17 cellular contexts compared by ENCODE assay signal in genomic region chr3:171802601-171802956, GRCh38. TPM values are rescaled to one million over a fixed set of nuclear protein-coding genes. Genes with fewer than 3 reads are reported as not detected.
DNase-seq lines count a peak whose midpoint lies in the region; ATAC-seq, FAIRE-seq and TF ChIP-seq lines count a peak whose summit lies in the region.
"Had no signal": no experiment of that assay in that cellular context is flagged by ENCODE, and none has a peak within 500 bp of the region (broad histone marks: within the 10 kb centered on the region; RNA-seq: fewer than 3 reads in every experiment).

No MANE protein-coding gene starts in this region.

- H3K79me2 ChIP-seq in HepG2 (ENCODE audit: insufficient read depth, low read length): peaks cover 94% of the 10 kb centered on the region

- CTCF ChIA-PET in HepG2 (lab: Yijun Ruan, JAX; ENCODE audit: low intra/inter-chr PET ratio, low total read pairs): no interaction called here

- ATAC-seq in RWPE2 (ENCODE audit: low read depth): no peak
- ATAC-seq in HepG2: no peak

- TF ChIP-seq CTCF in RWPE2 (IDR thresholded peaks at IDR 0.05; ENCODE audit: poor library complexity, severe bottlenecking): no peak
- TF ChIP-seq CTCF in HepG2 (CRISPR knock-in tag; IDR thresholded peaks at IDR 0.05): no peak
- TF ChIP-seq CTCF in transverse colon (IDR thresholded peaks at IDR 0.05): no peak

- peaks cover 16% of the 10 kb centered on the region for H4K20me1 ChIP-seq in HepG2 (ENCODE audit: insufficient read depth, low read length)

- H3K27ac Mint-ChIP-seq in activated CD4-positive, alpha-beta T cell treated with anti-CD3 and anti-CD28 coated beads, Interleukin-2, amount 10 ng/mL, durations not matched to agents 24 days and 14 days: peak overlapping the region; percentile 17

- TF ChIP-seq EP300 in HepG2 (IDR thresholded peaks at IDR 0.05; ENCODE audit: low read depth in 2 of 2, low read length in 2 of 2): no peak
- no peak for TF ChIP-seq EP300 in HepG2 (CRISPR knock-in tag; IDR thresholded peaks at IDR 0.05; ENCODE audit: borderline replicate concordance)
- TF ChIP-seq EP300 in transverse colon (IDR thresholded peaks at IDR 0.05; ENCODE audit: low read depth): no peak

- POLR2A ChIA-PET in HepG2 (lab: Yijun Ruan, JAX): interaction anchor here (1.9 kb wide), 1 partner anchor 8 kb away, joined by 8 read pairs; the partner anchor contains the start of gene PLD1

- intact Hi-C loops in activated CD4-positive, alpha-beta T cell treated with anti-CD3 and anti-CD28 coated beads, Interleukin-2, amount 10 ng/mL, durations not matched to agents 24 days and 14 days (cut with micrococcal nuclease): no loop called here
- intact Hi-C loops in HepG2 (cut with micrococcal nuclease; ENCODE audit: unreplicated experiment) (no loop called here), transverse colon (cut with DNase I; ENCODE audit: low total_unique reads) (no loop called here)

- no peak overlapping the region; the same call in 1 of the 2 replicates for H3K9ac ChIP-seq in HepG2 (ENCODE audit: insufficient read depth, low read depth, low read length)

- H3K27me3 Mint-ChIP-seq in activated CD4-positive, alpha-beta T cell treated with anti-CD3 and anti-CD28 coated beads, Interleukin-2, amount 10 ng/mL, durations not matched to agents 24 days and 14 days: peaks cover 17% of the 10 kb centered on the region

- no peak overlapping the region for H3K4me3 Mint-ChIP-seq in activated CD4-positive, alpha-beta T cell treated with anti-CD3 and anti-CD28 coated beads, Interleukin-2, amount 10 ng/mL, durations not matched to agents 24 days and 14 days

- DNase-seq in activated CD4-positive, alpha-beta T cell treated with anti-CD3 and anti-CD28 coated beads, Interleukin-2, amount 10 ng/mL, durations not matched to agents 24 days and 14 days: no peak
- no peak for DNase-seq in activated CD4-positive, alpha-beta T cell treated with anti-CD3 and anti-CD28 coated beads for 1 hour
- DNase-seq in RWPE2 (ENCODE audit: low spot score) (no peak), HepG2 (ENCODE audit: low spot score) (no peak), transverse colon (no peak), GM19240 (ENCODE audit: insufficient read length, low spot score) (no peak), T-helper 1 cell (no peak), T-helper 2 cell (no peak)
- DNase-seq: activated effector memory CD4-positive, alpha-beta T cell treated with anti-CD3 and anti-CD28 coated beads, Interleukin-2, amount 50 U/mL, for 16 hours; caudate nucleus; COR-L47; islet precursor cell; NCI-H1436 treated with DMSO at 0.1 percent for 48 hours; NCI-H748 treated with DMSO at 0.1 percent for 48 hours had no signal

- no peaks in the 10 kb centered on the region for H3K9me3 Mint-ChIP-seq in activated CD4-positive, alpha-beta T cell treated with anti-CD3 and anti-CD28 coated beads, Interleukin-2, amount 10 ng/mL, durations not matched to agents 24 days and 14 days

- no TSS peak for BruUV-seq in HepG2 (replicated peaks; lab: Mats Ljungman, UMichigan)

- no peaks in the 10 kb centered on the region for H3K4me1 Mint-ChIP-seq in activated CD4-positive, alpha-beta T cell treated with anti-CD3 and anti-CD28 coated beads, Interleukin-2, amount 10 ng/mL, durations not matched to agents 24 days and 14 days

- FAIRE-seq in HepG2 (lab: Jason Lieb, UNC): no peak

- H3K27ac ChIP-seq in RWPE2 (ENCODE audit: poor library complexity, severe bottlenecking): peak overlapping the region; percentile 72
- peak overlapping the region; percentile 34 for H3K27ac ChIP-seq in HepG2 (ENCODE audit: extremely low read length, insufficient read depth, low read length)
- peak overlapping the region; percentile 39 to 72 (median 57) for H3K27ac ChIP-seq in transverse colon
- H3K27ac ChIP-seq: 22Rv1 had no signal

- H3K27me3 ChIP-seq in RWPE2 (ENCODE audit: insufficient read depth, poor library complexity, severe bottlenecking): no peaks in the 10 kb centered on the region
- H3K27me3 ChIP-seq in HepG2 (ENCODE audit: control insufficient read depth in 1 of 2, insufficient read depth in 2 of 2, low read length in 2 of 2): no peaks in the 10 kb centered on the region
- no peaks in the 10 kb centered on the region for H3K27me3 ChIP-seq in transverse colon

- no peak for TF ChIP-seq RAD21 in HepG2 (CRISPR knock-in tag; IDR thresholded peaks at IDR 0.05)

- no peaks in the 10 kb centered on the region for H3K9me3 ChIP-seq in RWPE2 (ENCODE audit: severe bottlenecking)
- H3K9me3 ChIP-seq in HepG2 (ENCODE audit: low read length): no peaks in the 10 kb centered on the region
- H3K9me3 ChIP-seq in transverse colon: no peaks in the 10 kb centered on the region

- H3K4me1 ChIP-seq in RWPE2 (ENCODE audit: insufficient read depth, poor library complexity, severe bottlenecking) (peaks cover 39% of the 10 kb centered on the region), HepG2 (ENCODE audit: insufficient read depth, low read length) (peaks cover 93% of the 10 kb centered on the region), transverse colon (peaks cover 21 to 66% (median 32%) of the 10 kb centered on the region in 4 donors)

- no peak overlapping the region for H3K4me3 ChIP-seq in RWPE2 (ENCODE audit: severe bottlenecking)
- H3K4me3 ChIP-seq in HepG2 (replicated peaks in 1 of 3; ENCODE audit: insufficient read depth in 1 of 3, low read depth in 2 of 3, low read length in 3 of 3): no peak overlapping the region
- H3K4me3 ChIP-seq in transverse colon: no peak overlapping the region

- in situ Hi-C loops in HepG2 (cut with HindIII; ENCODE audit: extremely low pct_ligation_motif_present, low pct_unique_long_range_greater_than_20kb): no loop called here
- in situ Hi-C loops in transverse colon (cut with MboI; ENCODE audit: low pct_ligation_motif_present in 1 of 4, low pct_unique_long_range_greater_than_20kb in 1 of 4, low sequenced_read_pairs in 3 of 4): no loop called here

- H3K36me3 ChIP-seq in RWPE2 (ENCODE audit: low read depth) (no peaks in the 10 kb centered on the region), HepG2 (replicated peaks in 1 of 2; ENCODE audit: control insufficient read depth in 1 of 2, insufficient read depth in 2 of 2, low read length in 2 of 2) (peaks cover 4 to 17% of the 10 kb centered on the region in 2 experiments), transverse colon (no peaks in the 10 kb centered on the region)

- H2AFZ ChIP-seq in HepG2 (ENCODE audit: low read length): no peak overlapping the region

- TF ChIP-seq POLR2A in HepG2 (IDR thresholded peaks at IDR 0.05; ENCODE audit: insufficient read depth in 1 of 2, low read depth in 2 of 2, low read length in 2 of 2) (no peak), transverse colon (IDR thresholded peaks at IDR 0.05) (no peak)

- no peaks in the 10 kb centered on the region for H3K36me3 Mint-ChIP-seq in activated CD4-positive, alpha-beta T cell treated with anti-CD3 and anti-CD28 coated beads, Interleukin-2, amount 10 ng/mL, durations not matched to agents 24 days and 14 days (ENCODE audit: low read depth)

- H3K4me2 ChIP-seq in HepG2 (ENCODE audit: low read depth, low read length): peak overlapping the region; percentile 25

- WGBS in HepG2 (ENCODE audit: low lambda C conversion rate): 76% methylated on average over 3 of the region's 3 CpGs
- WGBS in transverse colon (ENCODE audit: low coverage in 1 of 2), 2 donors: 67 to 85% methylated on average over 3 of the region's 3 CpGs

RNA-seq across cellular contexts. Expression of gene PLD1, which starts 7.7 kb away (rescaled TPM):
- 0.09 TPM in 1 of 2 replicates, not detected in the other for total RNA-seq in activated CD4-positive, alpha-beta T cell treated with anti-CD3 and anti-CD28 coated beads, Interleukin-2, amount 10 ng/mL, durations not matched to agents 24 days and 14 days
- total RNA-seq in HepG2 (2016; rRNA removed; fragmentation: Illumina TruSeq; extraction: Trizol) (27.1 and 33.6 TPM in 2 replicates), transverse colon (10 to 100 TPM; 52.1 to 88.3 (median 77.4) TPM)
- total RNA-seq in HepG2 (2016; cell fraction: cytosol; rRNA removed; fragmentation: Illumina TruSeq; extraction: Trizol; ENCODE audit: low read depth): 12.6 and 14.9 TPM in 2 replicates
- 28.7 and 35.7 TPM in 2 replicates for total RNA-seq in HepG2 (2016; cell fraction: insoluble cytoplasmic fraction; rRNA removed; fragmentation: Illumina TruSeq; extraction: Trizol)
- total RNA-seq in HepG2 (2016; cell fraction: membrane; rRNA removed; fragmentation: Illumina TruSeq; extraction: Trizol): 12.9 and 13.9 TPM in 2 replicates
- 61.9 and 62.3 TPM in 2 replicates for total RNA-seq in HepG2 (2016; cell fraction: nucleus; rRNA removed; fragmentation: Illumina TruSeq; extraction: Trizol)
- polyA plus RNA-seq in HepG2 (2011; rRNA removed): 50.3 and 59.4 TPM in 2 replicates
- 28.6 and 41.2 TPM in 2 replicates for polyA plus RNA-seq in HepG2 (2011; cell fraction: cytosol; rRNA removed)
- polyA plus RNA-seq in HepG2 (2011; cell fraction: nucleus; rRNA removed): 71.6 and 77.3 TPM in 2 replicates
- 41.8 and 49.9 TPM in 2 replicates for polyA plus RNA-seq in HepG2 (2012)
- polyA plus RNA-seq in HepG2 (2016; cell fraction: cytosol; fragmentation: Illumina TruSeq; extraction: Trizol; ENCODE audit: low read depth): 3.8 and 4.4 TPM in 2 replicates
- 25.0 and 25.2 TPM in 2 replicates for polyA plus RNA-seq in HepG2 (2016; cell fraction: insoluble cytoplasmic fraction; fragmentation: Illumina TruSeq; extraction: Trizol; ENCODE audit: low read depth)
- polyA plus RNA-seq in HepG2 (2016; cell fraction: membrane; fragmentation: Illumina TruSeq; extraction: Trizol; ENCODE audit: low read depth): 6.2 and 6.8 TPM in 2 replicates
- polyA plus RNA-seq in HepG2 (2016; cell fraction: nucleus; fragmentation: Illumina TruSeq; extraction: Trizol; ENCODE audit: insufficient read depth, low read depth): 33.1 and 33.7 TPM in 2 replicates
- polyA minus RNA-seq in HepG2 (2011; rRNA and poly(A)+ RNA removed; ENCODE audit: low replicate concordance): 21.7 and 144 TPM in 2 replicates
- polyA minus RNA-seq in HepG2 (2011; cell fraction: cytosol; rRNA and poly(A)+ RNA removed): 63.4 and 75.3 TPM in 2 replicates
- 391 and 460 TPM in 2 replicates for polyA minus RNA-seq in HepG2 (2011; cell fraction: nucleus; rRNA and poly(A)+ RNA removed)

RNA-seq across cellular contexts. Expression of gene TMEM212, which starts 40.6 kb away (rescaled TPM):
- not detected in 2 replicates for total RNA-seq in activated CD4-positive, alpha-beta T cell treated with anti-CD3 and anti-CD28 coated beads, Interleukin-2, amount 10 ng/mL, durations not matched to agents 24 days and 14 days
- total RNA-seq in HepG2 (2016; rRNA removed; fragmentation: Illumina TruSeq; extraction: Trizol): not detected in 2 replicates
- not detected in 2 replicates for total RNA-seq in HepG2 (2016; cell fraction: cytosol; rRNA removed; fragmentation: Illumina TruSeq; extraction: Trizol; ENCODE audit: low read depth)
- total RNA-seq in HepG2 (2016; cell fraction: insoluble cytoplasmic fraction; rRNA removed; fragmentation: Illumina TruSeq; extraction: Trizol): not detected in 2 replicates
- total RNA-seq in HepG2 (2016; cell fraction: membrane; rRNA removed; fragmentation: Illumina TruSeq; extraction: Trizol): not detected in 2 replicates
- total RNA-seq in HepG2 (2016; cell fraction: nucleus; rRNA removed; fragmentation: Illumina TruSeq; extraction: Trizol): not detected in 2 replicates
- polyA plus RNA-seq in HepG2 (2011; rRNA removed): not detected in 2 replicates
- polyA plus RNA-seq in HepG2 (2011; cell fraction: cytosol; rRNA removed): 0.06 TPM in 1 of 2 replicates, not detected in the other
- polyA plus RNA-seq in HepG2 (2011; cell fraction: nucleus; rRNA removed): 0.33 TPM in 1 of 2 replicates, not detected in the other
- polyA plus RNA-seq in HepG2 (2012): not detected in 2 replicates
- not detected in 2 replicates for polyA plus RNA-seq in HepG2 (2016; cell fraction: cytosol; fragmentation: Illumina TruSeq; extraction: Trizol; ENCODE audit: low read depth)
- polyA plus RNA-seq in HepG2 (2016; cell fraction: insoluble cytoplasmic fraction; fragmentation: Illumina TruSeq; extraction: Trizol; ENCODE audit: low read depth): not detected in 2 replicates
- not detected in 2 replicates for polyA plus RNA-seq in HepG2 (2016; cell fraction: membrane; fragmentation: Illumina TruSeq; extraction: Trizol; ENCODE audit: low read depth)
- polyA plus RNA-seq in HepG2 (2016; cell fraction: nucleus; fragmentation: Illumina TruSeq; extraction: Trizol; ENCODE audit: insufficient read depth, low read depth): not detected in 2 replicates
- polyA minus RNA-seq in HepG2 (2011; rRNA and poly(A)+ RNA removed; ENCODE audit: low replicate concordance): not detected in 2 replicates
- not detected in 2 replicates for polyA minus RNA-seq in HepG2 (2011; cell fraction: cytosol; rRNA and poly(A)+ RNA removed)
- polyA minus RNA-seq in HepG2 (2011; cell fraction: nucleus; rRNA and poly(A)+ RNA removed): 1.2 TPM in 1 of 2 replicates, not detected in the other
- total RNA-seq in transverse colon: not detected
- total RNA-seq: SK-MEL-5 had no signal
- polyA plus RNA-seq: neural cell had no signal

Comparison
In these comparisons a context has a peak if more than half of its experiments do, and no peak if none do; other contexts are left out.
1. RNA of gene PLD1, which starts 7.7 kb away (total RNA-seq): 52.1 to 88.3 TPM in transverse colon and 12.6 to 62.3 TPM in HepG2; 0.09 TPM in activated CD4-positive, alpha-beta T cell treated with anti-CD3 and anti-CD28 coated beads, Interleukin-2, amount 10 ng/mL, durations not matched to agents 24 days and 14 days; every median in the first group is over 10 times any median in the second.
2. Peak in every context shown above with its lines, with median percentiles within 50 percentile points of each other: H3K27ac ChIP-seq.